1 cellular context compared by ENCODE assay signal in the genomic region with DNA sequence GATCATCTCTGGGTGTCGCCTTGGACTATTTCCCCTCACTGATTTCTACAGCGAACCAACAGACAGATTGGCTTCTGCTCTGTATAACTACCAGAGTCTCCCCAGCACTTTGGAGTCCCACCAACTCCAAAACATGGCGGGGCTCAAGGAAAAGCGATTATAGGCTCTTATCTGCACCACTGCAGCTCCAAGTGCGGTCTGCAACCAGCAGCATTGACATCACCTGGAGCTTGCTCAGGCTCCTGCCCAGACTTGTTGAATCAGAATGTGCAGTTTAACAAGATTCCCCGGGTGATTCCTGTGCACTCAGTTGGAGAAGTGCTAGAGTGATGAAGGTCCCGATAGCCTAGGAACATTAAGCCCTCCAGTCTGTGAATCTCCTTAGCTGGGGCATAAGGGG.
TF ChIP-seq lines count a peak whose summit lies in the region.

No MANE protein-coding gene starts in this region.

TF ChIP-seq in K562, 482 proteins besides CTCF, POLR2A, EP300 and RAD21 (continued from another document):
- TF ChIP-seq, protein P1, sequence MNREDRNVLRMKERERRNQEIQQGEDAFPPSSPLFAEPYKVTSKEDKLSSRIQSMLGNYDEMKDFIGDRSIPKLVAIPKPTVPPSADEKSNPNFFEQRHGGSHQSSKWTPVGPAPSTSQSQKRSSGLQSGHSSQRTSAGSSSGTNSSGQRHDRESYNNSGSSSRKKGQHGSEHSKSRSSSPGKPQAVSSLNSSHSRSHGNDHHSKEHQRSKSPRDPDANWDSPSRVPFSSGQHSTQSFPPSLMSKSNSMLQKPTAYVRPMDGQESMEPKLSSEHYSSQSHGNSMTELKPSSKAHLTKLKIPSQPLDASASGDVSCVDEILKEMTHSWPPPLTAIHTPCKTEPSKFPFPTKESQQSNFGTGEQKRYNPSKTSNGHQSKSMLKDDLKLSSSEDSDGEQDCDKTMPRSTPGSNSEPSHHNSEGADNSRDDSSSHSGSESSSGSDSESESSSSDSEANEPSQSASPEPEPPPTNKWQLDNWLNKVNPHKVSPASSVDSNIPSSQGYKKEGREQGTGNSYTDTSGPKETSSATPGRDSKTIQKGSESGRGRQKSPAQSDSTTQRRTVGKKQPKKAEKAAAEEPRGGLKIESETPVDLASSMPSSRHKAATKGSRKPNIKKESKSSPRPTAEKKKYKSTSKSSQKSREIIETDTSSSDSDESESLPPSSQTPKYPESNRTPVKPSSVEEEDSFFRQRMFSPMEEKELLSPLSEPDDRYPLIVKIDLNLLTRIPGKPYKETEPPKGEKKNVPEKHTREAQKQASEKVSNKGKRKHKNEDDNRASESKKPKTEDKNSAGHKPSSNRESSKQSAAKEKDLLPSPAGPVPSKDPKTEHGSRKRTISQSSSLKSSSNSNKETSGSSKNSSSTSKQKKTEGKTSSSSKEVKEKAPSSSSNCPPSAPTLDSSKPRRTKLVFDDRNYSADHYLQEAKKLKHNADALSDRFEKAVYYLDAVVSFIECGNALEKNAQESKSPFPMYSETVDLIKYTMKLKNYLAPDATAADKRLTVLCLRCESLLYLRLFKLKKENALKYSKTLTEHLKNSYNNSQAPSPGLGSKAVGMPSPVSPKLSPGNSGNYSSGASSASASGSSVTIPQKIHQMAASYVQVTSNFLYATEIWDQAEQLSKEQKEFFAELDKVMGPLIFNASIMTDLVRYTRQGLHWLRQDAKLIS (CRISPR knock-in tag; IDR thresholded peaks at IDR 0.05): no peak
- TF ChIP-seq ZNF224 (CRISPR knock-in tag; IDR thresholded peaks at IDR 0.05): no peak
- no peak for TF ChIP-seq NFXL1 (CRISPR knock-in tag; IDR thresholded peaks at IDR 0.05)
- no peak for TF ChIP-seq STAT5A (IDR thresholded peaks at IDR 0.05; ENCODE audit: borderline replicate concordance, low read length)
- TF ChIP-seq CBFA2T3 (IDR thresholded peaks at IDR 0.05): 0 out of 2 replicates have a peak, but pooled peaks have one; percentile 18
